Comparison of ENCODE assay signal across 16 cellular contexts in genomic region chr1:94329276-94329675, GRCh38.
"Had no signal": no experiment of that assay in that cellular context is flagged by ENCODE, and none has a peak within 500 bp of the region (broad histone marks: within the 10 kb centered on the region; RNA-seq: fewer than 3 reads in every experiment).

No MANE protein-coding gene starts in this region.

- H3K36me3 ChIP-seq: adrenal gland, neural progenitor cell, ovary, tibial nerve, vagina, WERI-Rb-1 had no signal

- H3K4me2 ChIP-seq: neural progenitor cell had no signal

- ATAC-seq: stimulated activated naive B cell treated with anti-CD40 and anti-IgM and Interleukin-4, amounts not matched to agents 10 μg/mL and 1 μg/mL and 100 μg/mL, for 72 hours had no signal

- H3K27ac ChIP-seq: adrenal gland, neural progenitor cell, ovary, vagina, WERI-Rb-1 had no signal

- DNase-seq: activated CD4-positive, alpha-beta T cell treated with anti-CD3 and anti-CD28 coated beads, Interleukin-2, amount 50 U/mL, for 48 hours; activated CD8-positive, alpha-beta memory T cell treated with anti-CD3 and anti-CD28 coated beads, Interleukin-2, amount 10 ng/mL, durations not matched to agents 7 days and 5 days; activated T-cell treated with anti-CD3 and anti-CD28 coated beads, Interleukin-2, amount 50 U/mL, for 24 hours; adrenal gland; erythroblast; naive B cell; ovary; stimulated activated CD4-positive, alpha-beta T cell treated with anti-CD3 and anti-CD28 coated beads, Interleukin-4, amount 100 ng/mL, for 1 hour; stimulated activated naive B cell treated with anti-CD40 and anti-IgM and Interleukin-4, amounts not matched to agents 10 μg/mL and 1 μg/mL and 100 μg/mL, for 72 hours; substantia nigra; T-helper 1 cell; T1000; WERI-Rb-1 had no signal

- H3K9ac ChIP-seq: neural progenitor cell had no signal

- H3K9me3 ChIP-seq: adrenal gland, ovary, tibial nerve, vagina had no signal

- H3K27me3 ChIP-seq: adrenal gland, neural progenitor cell, ovary, tibial nerve, vagina had no signal

- H3K4me3 ChIP-seq: adrenal gland, neural progenitor cell, ovary, tibial nerve, vagina had no signal
